9 cellular contexts compared by ENCODE assay signal in the genomic region with DNA sequence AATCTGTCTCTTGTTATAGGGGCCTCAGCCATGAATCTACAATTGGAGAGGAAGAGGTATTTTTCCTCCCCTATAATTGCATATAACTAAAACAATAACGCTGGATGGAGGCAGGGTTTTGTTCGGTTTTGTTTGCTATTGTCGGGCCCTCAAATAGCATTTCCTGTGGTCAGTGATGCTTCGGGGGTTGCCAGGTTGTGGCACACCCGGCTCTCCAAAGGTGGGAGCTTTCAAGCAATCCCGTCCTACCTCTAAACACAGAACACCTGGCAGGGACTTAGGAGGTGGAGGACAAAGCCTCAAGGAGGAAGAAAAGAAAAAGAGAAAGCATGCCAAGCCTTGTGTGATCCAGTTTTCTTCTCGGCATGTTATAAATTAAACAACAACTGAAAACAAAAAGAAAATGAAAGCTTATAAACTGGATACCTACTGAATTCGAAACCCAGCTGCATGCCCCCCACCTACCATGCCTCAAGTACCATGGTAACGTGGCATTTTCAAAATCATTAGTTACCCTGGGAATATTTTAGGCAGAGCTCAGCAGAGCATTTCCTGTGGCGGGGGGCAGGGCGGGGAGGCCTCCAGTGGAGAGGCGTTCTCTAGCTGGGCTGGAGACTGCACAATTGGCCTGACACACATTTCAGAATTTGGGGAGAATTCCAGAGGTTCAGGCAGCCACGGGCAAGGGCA.
A peak's percentile ranks its signal among the peaks of the same experiment; 100 is the strongest.
DNase-seq lines count a peak whose midpoint lies in the region; ATAC-seq and TF ChIP-seq lines count a peak whose summit lies in the region.
"Had no signal": no experiment of that assay in that cellular context is flagged by ENCODE, and none has a peak within 500 bp of the region (broad histone marks: within the 10 kb centered on the region; RNA-seq: fewer than 3 reads in every experiment).

No MANE protein-coding gene starts in this region.

- H3K36me3 ChIP-seq in GM23248 (ENCODE audit: low read depth): no peaks in the 10 kb centered on the region

- H3K9me2 ChIP-seq in GM23248 (ENCODE audit: insufficient read depth): no peaks in the 10 kb centered on the region

- peaks cover 23% of the 10 kb centered on the region for H3F3A ChIP-seq in GM23248 (ENCODE audit: insufficient read depth)

- H3K27ac ChIP-seq in GM23248 (peak overlapping the region; percentile 70), layer of hippocampus (ENCODE audit: low read depth, low read length) (peak overlapping the region; percentile 21)

- DNase-seq in AG09309 (ENCODE audit: low read depth) (no peak), GM23248 (no peak), NCI-H748 treated with DMSO at 0.1 percent for 48 hours (lab: John Stamatoyannopoulos, UW) (peak; percentile 86), NCI-H2171 (lab: John Stamatoyannopoulos, UW) (no peak), NCI-H2107 (lab: John Stamatoyannopoulos, UW) (no peak), retina (no peak)
- DNase-seq: stimulated activated CD4-positive, alpha-beta T cell treated with anti-CD3 and anti-CD28 coated beads, Interleukin-12 subunit alpha, Interleukin-12 subunit beta, amount 100 ng/mL, for 4 hours had no signal

- in situ Hi-C loops in GM23248 (cut with MboI): no loop called here

- H4K20me1 ChIP-seq in GM23248 (ENCODE audit: insufficient read depth): no peaks in the 10 kb centered on the region

- no peak for TF ChIP-seq CTCF in AG09309 (IDR thresholded peaks at IDR 0.05; ENCODE audit: control insufficient read depth, insufficient read depth, low read depth, low read length, missing control alignments)

- H3K9ac ChIP-seq in GM23248: peak overlapping the region; percentile 64

- 32 to 42% methylated on average over 11 to 13 of the region's 13 CpGs for WGBS in GM23248 (ENCODE audit: low coverage in 1 of 2, low lambda C conversion rate in 2 of 2, missing lambda C conversion rate in 2 of 2), 2 experiments

- no peaks in the 10 kb centered on the region for H3K79me2 ChIP-seq in GM23248 (ENCODE audit: insufficient read depth)

- H2AFZ ChIP-seq in GM23248: peak overlapping the region; percentile 80

- peak overlapping the region; percentile 69 for H3K4me2 ChIP-seq in GM23248 (ENCODE audit: unreplicated experiment)

- no peaks in the 10 kb centered on the region for H3K27me3 ChIP-seq in GM23248 (replicated peaks; ENCODE audit: insufficient read depth)
- no peaks in the 10 kb centered on the region for H3K27me3 ChIP-seq in layer of hippocampus (ENCODE audit: control insufficient read depth, insufficient read depth, low read length)

- no peaks in the 10 kb centered on the region for H3K9me3 ChIP-seq in GM23248 (ENCODE audit: low read depth)

- H3K4me3 ChIP-seq in AG09309 (ENCODE audit: control insufficient read depth, low read depth, low read length) (peak overlapping the region; percentile 10; the same call in 1 of the 2 replicates), GM23248 (peak overlapping the region; percentile 56)

- H3K4me1 ChIP-seq in GM23248 (ENCODE audit: insufficient read depth): peaks cover 38% of the 10 kb centered on the region

- ATAC-seq in GM19328 (IDR thresholded peaks at IDR 0.05; ENCODE audit: unreplicated experiment): no peak
